In genomic region chr10:24277277-24277676, GRCh38 we compare ENCODE assay signal across 16 cellular contexts.
DNase-seq lines count a peak whose midpoint lies in the region; ATAC-seq, FAIRE-seq and TF ChIP-seq lines count a peak whose summit lies in the region.
"Had no signal": no experiment of that assay in that cellular context is flagged by ENCODE, and none has a peak within 500 bp of the region (broad histone marks: within the 10 kb centered on the region; RNA-seq: fewer than 3 reads in every experiment).

No MANE protein-coding gene starts in this region.

- no peaks in the 10 kb centered on the region for H3K36me3 ChIP-seq in thoracic aorta

- H3K27me3 Mint-ChIP-seq in activated T-helper 17 cell treated with anti-CD3 and anti-CD28 coated beads, Interleukin-2, amount 50 U/mL, for 72 hours = peaks cover 3% of the 10 kb centered on the region
- peaks cover 4% of the 10 kb centered on the region for H3K27me3 Mint-ChIP-seq in nephron progenitor cell (ENCODE audit: low read depth, poor library complexity)
- H3K27me3 Mint-ChIP-seq in T-helper 17 cell = no peaks in the 10 kb centered on the region

- H3K27ac Mint-ChIP-seq in activated T-helper 17 cell treated with anti-CD3 and anti-CD28 coated beads, Interleukin-2, amount 50 U/mL, for 72 hours = no peak overlapping the region
- peak overlapping the region; percentile 62 for H3K27ac Mint-ChIP-seq in nephron progenitor cell
- H3K27ac Mint-ChIP-seq in T-helper 17 cell = no peak overlapping the region
- H3K27ac Mint-ChIP-seq: CD14-positive monocyte, HFFc6 had no signal

- H3K27me3 ChIP-seq in thoracic aorta (replicated peaks; ENCODE audit: insufficient read depth) = no peaks in the 10 kb centered on the region

- TF ChIP-seq CTCF in nephron progenitor cell (IDR thresholded peaks at IDR 0.05) (no peak), thoracic aorta (IDR thresholded peaks at IDR 0.05) (no peak)

- H3K4me3 ChIP-seq in thoracic aorta = no peak overlapping the region

- H3K36me3 Mint-ChIP-seq in activated T-helper 17 cell treated with anti-CD3 and anti-CD28 coated beads, Interleukin-2, amount 50 U/mL, for 72 hours (ENCODE audit: low read depth) = no peaks in the 10 kb centered on the region
- H3K36me3 Mint-ChIP-seq in nephron progenitor cell (ENCODE audit: low read depth) = peaks cover 52% of the 10 kb centered on the region
- H3K36me3 Mint-ChIP-seq in T-helper 17 cell (ENCODE audit: low read depth) = peaks cover 2% of the 10 kb centered on the region
- H3K36me3 Mint-ChIP-seq: CD14-positive monocyte had no signal

- ATAC-seq in activated T-helper 17 cell treated with anti-CD3 and anti-CD28 coated beads, Interleukin-2, amount 50 U/mL, for 72 hours (replicated peaks) = peak; percentile 23
- ATAC-seq in thoracic aorta (ENCODE audit: insufficient number of reproducible peaks, low FRiP score, low read depth) = no peak
- no peak for ATAC-seq in T-helper 17 cell

- H3K9me3 Mint-ChIP-seq in activated T-helper 17 cell treated with anti-CD3 and anti-CD28 coated beads, Interleukin-2, amount 50 U/mL, for 72 hours = no peaks in the 10 kb centered on the region
- H3K9me3 Mint-ChIP-seq in nephron progenitor cell = peaks cover 15% of the 10 kb centered on the region
- H3K9me3 Mint-ChIP-seq: HFFc6 had no signal

- H3K27ac ChIP-seq in thoracic aorta = peak overlapping the region; percentile 67 to 76

- H3K9me3 ChIP-seq in thoracic aorta (no peaks in the 10 kb centered on the region), T-helper 17 cell (ENCODE audit: control insufficient read depth, low read length, poor library complexity, severe bottlenecking) (no peaks in the 10 kb centered on the region)

- DNase-seq in GM12892 (ENCODE audit: insufficient read length) = no peak
- no peak for DNase-seq in nephron progenitor cell
- no peak for DNase-seq in thoracic aorta (ENCODE audit: low spot score)
- no peak for DNase-seq in stimulated activated CD4-positive, alpha-beta T cell treated with anti-CD3 and anti-CD28 coated beads, Interleukin-4, amount 100 ng/mL, for 24 hours
- no peak for DNase-seq in T-helper 17 cell
- no peak for DNase-seq in NCI-H69 (lab: John Stamatoyannopoulos, UW)
- DNase-seq: ACHN; AML-193; HFFc6; NCI-H187 treated with DMSO at 0.1 percent for 48 hours; NCI-H345; NK-92 treated with Interleukin-12 subunit alpha and Interleukin-12 subunit beta, amount 100 ng/mL, for 24 hours; SIG-M5 had no signal

- no peaks in the 10 kb centered on the region for H3K4me1 Mint-ChIP-seq in activated T-helper 17 cell treated with anti-CD3 and anti-CD28 coated beads, Interleukin-2, amount 50 U/mL, for 72 hours
- H3K4me1 Mint-ChIP-seq in nephron progenitor cell = no peaks in the 10 kb centered on the region
- no peaks in the 10 kb centered on the region for H3K4me1 Mint-ChIP-seq in T-helper 17 cell
- H3K4me1 Mint-ChIP-seq: CD14-positive monocyte had no signal

- FAIRE-seq in GM12892 (lab: Jason Lieb, UNC) = peak; percentile 30
- FAIRE-seq: H1 had no signal

- H3K4me1 ChIP-seq in thoracic aorta (ENCODE audit: control insufficient read depth in 1 of 2, low read depth in 2 of 2) = peaks cover 0 to 8% of the 10 kb centered on the region in 2 donors

- no peak overlapping the region for H3K4me3 Mint-ChIP-seq in activated T-helper 17 cell treated with anti-CD3 and anti-CD28 coated beads, Interleukin-2, amount 50 U/mL, for 72 hours
- H3K4me3 Mint-ChIP-seq in nephron progenitor cell (no peak overlapping the region), T-helper 17 cell (no peak overlapping the region)
- H3K4me3 Mint-ChIP-seq: CD14-positive monocyte, HFFc6 had no signal

- TF ChIP-seq POLR2A in GM12892 (IDR thresholded peaks at IDR 0.05; ENCODE audit: low read depth, low read length) = no peak
